In the genomic region with DNA sequence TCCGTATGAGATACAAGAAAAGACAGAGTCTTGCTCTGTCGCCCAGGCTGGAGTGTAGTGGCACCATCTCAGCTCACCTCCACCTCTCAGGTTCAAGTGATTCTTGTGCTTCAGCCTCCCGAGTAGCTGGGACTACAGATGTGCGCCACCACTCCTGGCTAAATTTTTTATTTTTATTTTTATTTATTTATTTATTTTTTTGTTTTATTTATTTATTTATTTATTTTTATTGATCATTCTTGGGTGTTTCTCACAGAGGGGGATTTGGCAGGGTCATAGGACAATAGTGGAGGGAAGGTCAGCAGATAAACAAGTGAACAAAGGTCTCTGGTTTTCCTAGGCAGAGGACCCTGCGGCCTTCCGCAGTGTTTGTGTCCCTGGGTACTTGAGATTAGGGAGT, we compare ENCODE assay signal across 3 cellular contexts. TPM values are rescaled to one million over a fixed set of nuclear protein-coding genes. Genes with fewer than 3 reads are reported as not detected.
DNase-seq lines count a peak whose midpoint lies in the region; ATAC-seq, FAIRE-seq and TF ChIP-seq lines count a peak whose summit lies in the region.
"Not testable (repeated sequence)": the region's sequence is repeated elsewhere in the genome, so short reads cannot be mapped to it uniquely, and the experiment has no call there.

No MANE protein-coding gene starts in this region.

- H3K9me3 Mint-ChIP-seq in WTC11, result peaks cover 14% of the 10 kb centered on the region

- H3K9me3 ChIP-seq in A549; HEK293 (ENCODE audit: control insufficient read depth, insufficient read depth, low read depth, low read length): not testable (repeated sequence)

- not testable (repeated sequence) for FAIRE-seq in A549 (lab: Jason Lieb, UNC)

- H3K4me2 ChIP-seq in A549, result not testable (repeated sequence)

- POLR2A ChIA-PET in A549 (lab: Yijun Ruan, JAX); HEK293 (lab: Yijun Ruan, JAX); WTC11 (lab: Charles Lee): not testable (repeated sequence)

- not testable (repeated sequence) for H3K27ac ChIP-seq in A549; HEK293 (ENCODE audit: extremely low read depth, low read depth, low read length)

- H3K4me1 ChIP-seq in A549; HEK293 (ENCODE audit: control insufficient read depth, insufficient read depth, low read length): not testable (repeated sequence)

- H3K36me3 ChIP-seq in HEK293 (ENCODE audit: control insufficient read depth in 2 of 2, insufficient read depth in 1 of 2, low read length in 2 of 2), result not testable (repeated sequence)

- ATAC-seq in A549, WTC11: not testable (repeated sequence)

- H3K4me3 Mint-ChIP-seq in WTC11, result not testable (repeated sequence)

- not testable (repeated sequence) for TF ChIP-seq EP300 in A549 (IDR thresholded peaks at IDR 0.05)

- H3K4me3 ChIP-seq in A549; HEK293 (ENCODE audit: low read depth, low read length): not testable (repeated sequence)

- CTCF ChIA-PET in A549 (lab: Yijun Ruan, JAX) (interaction anchor here (0.5 to 3.4 kb wide), 2 partner anchors 10 to 227 kb away, joined by 3 to 29 read pairs; no protein-coding TSS in a partner anchor), HEK293 (lab: Yijun Ruan, JAX) (interaction anchor here (0.7 to 2.9 kb wide), 3 partner anchors 10 to 318 kb away, joined by 4 to 24 read pairs (median 5); a partner anchor contains a TSS)
- CTCF ChIA-PET in WTC11 (lab: Charles Lee), result not testable (repeated sequence)

- H3K4me1 Mint-ChIP-seq in WTC11, result not testable (repeated sequence)

- not testable (repeated sequence) for TF ChIP-seq POLR2A in A549 (IDR thresholded peaks at IDR 0.05; ENCODE audit: low read length)

- not testable (repeated sequence) for TF ChIP-seq CTCF in A549 (IDR thresholded peaks at IDR 0.05); HEK293 (tag by site-specific recombination; IDR thresholded peaks at IDR 0.05); WTC11 (IDR thresholded peaks at IDR 0.05)

- 85% methylated on average over 4 of the region's 6 CpGs for WGBS in A549 (ENCODE audit: missing lambda C conversion rate)

- peaks cover 21% of the 10 kb centered on the region for H3K36me3 Mint-ChIP-seq in WTC11

- TF ChIP-seq RAD21 in A549 (conservative IDR thresholded peaks at IDR 0.05 in 1 of 2, IDR thresholded peaks at IDR 0.05 in 1 of 2), result not testable (repeated sequence)

- H3K27me3 Mint-ChIP-seq in WTC11 (ENCODE audit: low read depth), result not testable (repeated sequence)

- not testable (repeated sequence) for DNase-seq in A549 (ENCODE audit: low read depth in 1 of 2, low spot score in 1 of 2); WTC11 (ENCODE audit: low spot score)

- not testable (repeated sequence) for H3K27ac Mint-ChIP-seq in WTC11

TF ChIP-seq in A549, 52 proteins besides CTCF, POLR2A, EP300 and RAD21:
- peak; percentile 55 for TF ChIP-seq ZC3H11A (IDR thresholded peaks at IDR 0.05)

TF ChIP-seq in HEK293, 187 proteins besides CTCF, POLR2A, EP300 and RAD21 (continues in another document):
- TF ChIP-seq, protein P1, sequence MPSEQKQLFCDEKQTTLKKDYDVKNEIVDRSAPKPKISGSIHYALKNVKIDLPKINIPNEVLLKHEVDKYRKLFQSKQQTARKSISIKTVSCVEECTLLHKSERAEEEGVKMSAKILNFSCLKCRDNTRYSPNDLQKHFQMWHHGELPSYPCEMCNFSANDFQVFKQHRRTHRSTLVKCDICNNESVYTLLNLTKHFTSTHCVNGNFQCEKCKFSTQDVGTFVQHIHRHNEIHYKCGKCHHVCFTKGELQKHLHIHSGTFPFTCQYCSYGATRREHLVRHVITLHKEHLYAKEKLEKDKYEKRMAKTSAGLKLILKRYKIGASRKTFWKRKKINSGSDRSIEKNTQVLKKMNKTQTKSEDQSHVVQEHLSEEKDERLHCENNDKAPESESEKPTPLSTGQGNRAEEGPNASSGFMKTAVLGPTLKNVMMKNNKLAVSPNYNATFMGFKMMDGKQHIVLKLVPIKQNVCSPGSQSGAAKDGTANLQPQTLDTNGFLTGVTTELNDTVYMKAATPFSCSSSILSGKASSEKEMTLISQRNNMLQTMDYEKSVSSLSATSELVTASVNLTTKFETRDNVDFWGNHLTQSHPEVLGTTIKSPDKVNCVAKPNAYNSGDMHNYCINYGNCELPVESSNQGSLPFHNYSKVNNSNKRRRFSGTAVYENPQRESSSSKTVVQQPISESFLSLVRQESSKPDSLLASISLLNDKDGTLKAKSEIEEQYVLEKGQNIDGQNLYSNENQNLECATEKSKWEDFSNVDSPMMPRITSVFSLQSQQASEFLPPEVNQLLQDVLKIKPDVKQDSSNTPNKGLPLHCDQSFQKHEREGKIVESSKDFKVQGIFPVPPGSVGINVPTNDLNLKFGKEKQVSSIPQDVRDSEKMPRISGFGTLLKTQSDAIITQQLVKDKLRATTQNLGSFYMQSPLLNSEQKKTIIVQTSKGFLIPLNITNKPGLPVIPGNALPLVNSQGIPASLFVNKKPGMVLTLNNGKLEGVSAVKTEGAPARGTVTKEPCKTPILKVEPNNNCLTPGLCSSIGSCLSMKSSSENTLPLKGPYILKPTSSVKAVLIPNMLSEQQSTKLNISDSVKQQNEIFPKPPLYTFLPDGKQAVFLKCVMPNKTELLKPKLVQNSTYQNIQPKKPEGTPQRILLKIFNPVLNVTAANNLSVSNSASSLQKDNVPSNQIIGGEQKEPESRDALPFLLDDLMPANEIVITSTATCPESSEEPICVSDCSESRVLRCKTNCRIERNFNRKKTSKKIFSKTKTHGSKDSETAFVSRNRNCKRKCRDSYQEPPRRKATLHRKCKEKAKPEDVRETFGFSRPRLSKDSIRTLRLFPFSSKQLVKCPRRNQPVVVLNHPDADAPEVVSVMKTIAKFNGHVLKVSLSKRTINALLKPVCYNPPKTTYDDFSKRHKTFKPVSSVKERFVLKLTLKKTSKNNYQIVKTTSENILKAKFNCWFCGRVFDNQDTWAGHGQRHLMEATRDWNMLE (tag by site-specific recombination; conservative IDR thresholded peaks at IDR 0.05; ENCODE audit: low read depth), result peak; percentile 61
- peak; percentile 66; the same call in 1 of the 2 replicates for TF ChIP-seq ZNF394 (tag by site-specific recombination; IDR thresholded peaks at IDR 0.05; ENCODE audit: borderline replicate concordance)
- TF ChIP-seq ZNF623 (tag by site-specific recombination; IDR thresholded peaks at IDR 0.05), result peak; percentile 47; the same call in 1 of the 2 replicates
- TF ChIP-seq ZNF510 (tag by site-specific recombination; IDR thresholded peaks at IDR 0.05; ENCODE audit: insufficient replicate concordance), result peak; percentile 14

TF ChIP-seq in WTC11, 78 proteins besides CTCF, POLR2A, EP300 and RAD21:
- TF ChIP-seq HMGA2 (CRISPR knock-in tag; IDR thresholded peaks at IDR 0.05), result peak; percentile 83

RNA-seq across cellular contexts. Expression of a gene that starts 31.2 kb away (rescaled TPM):
- 13.5 and 16.8 TPM in 2 replicates for polyA plus RNA-seq in A549 (2011; rRNA removed)
- polyA plus RNA-seq in A549 (2012; cell fraction: cytosol; rRNA removed), result 5.5 and 8.1 TPM in 2 replicates
- 2.1 and 5.5 TPM in 2 replicates for polyA plus RNA-seq in A549 (2012; cell fraction: nucleus; rRNA removed)
- 22.1 to 24.6 TPM (median 22.5 TPM) in 3 replicates for polyA plus RNA-seq in A549 (2017; fragmentation: RNase III; extraction: RNeasy Plus Mini Kit Qiagen cat#74134 plus additional on column Dnase treatment)
- polyA minus RNA-seq in A549 (2011; rRNA and poly(A)+ RNA removed), result 8.1 and 8.6 TPM in 2 replicates
- 114 to 125 TPM (median 116 TPM) in 3 replicates for total RNA-seq in WTC11 (2021)
